In the genomic region with DNA sequence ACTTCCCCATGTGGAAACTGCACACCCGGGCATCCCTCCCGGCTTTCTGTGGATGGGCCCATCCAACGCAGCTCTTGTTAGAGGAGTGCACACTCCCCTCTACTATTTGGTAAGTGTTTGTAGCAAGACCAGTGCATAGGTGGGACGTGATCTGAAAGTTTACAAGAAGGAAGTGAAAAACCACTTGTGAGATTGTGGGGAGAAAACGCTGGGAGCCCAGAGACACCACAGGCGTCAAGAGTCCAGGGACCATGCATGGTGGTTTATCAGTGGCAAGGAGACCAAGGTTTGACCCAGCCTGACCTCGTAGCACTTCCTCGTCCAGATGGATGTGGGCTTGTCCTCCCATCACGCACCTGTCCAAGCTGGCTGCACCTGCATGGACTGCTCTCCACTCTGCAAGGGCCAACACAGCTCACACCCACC, we compare ENCODE assay signal across 12 cellular contexts. TPM values are rescaled to one million over a fixed set of nuclear protein-coding genes. Genes with fewer than 3 reads are reported as not detected.
DNase-seq lines count a peak whose midpoint lies in the region; ATAC-seq and TF ChIP-seq lines count a peak whose summit lies in the region.
"Had no signal": no experiment of that assay in that cellular context is flagged by ENCODE, and none has a peak within 500 bp of the region (broad histone marks: within the 10 kb centered on the region; RNA-seq: fewer than 3 reads in every experiment).

No MANE protein-coding gene starts in this region.

- H3K27me3 Mint-ChIP-seq in naive B cell = peaks cover 35 to 54% (median 38%) of the 10 kb centered on the region in 3 donors

- no peak for TF ChIP-seq CTCF in NB4 (IDR thresholded peaks at IDR 0.05; ENCODE audit: low read depth, low read length)
- no peak for TF ChIP-seq CTCF in hepatocyte (IDR thresholded peaks at IDR 0.05; ENCODE audit: poor library complexity)

- H3K4me1 ChIP-seq in hepatocyte (ENCODE audit: insufficient read depth) = no peaks in the 10 kb centered on the region

- H3K9me3 ChIP-seq in hepatocyte (ENCODE audit: low read depth) = no peaks in the 10 kb centered on the region
- H3K9me3 ChIP-seq: tibial artery had no signal

- DNase-seq in NB4 (ENCODE audit: low read depth) (peak; percentile 14), naive B cell (no peak), NCI-H446 (lab: John Stamatoyannopoulos, UW) (no peak), NCI-H2081 (lab: John Stamatoyannopoulos, UW) (no peak), hepatocyte (ENCODE audit: low spot score) (no peak)
- DNase-seq in stimulated activated CD8-positive, alpha-beta memory T cell treated with anti-CD3 and anti-CD28 coated beads, Interleukin-4, amount 100 ng/mL, for 48 hours = no peak
- DNase-seq: HFFc6, NCI-H1694 had no signal

- H3K9me2 ChIP-seq in hepatocyte (replicated peaks; ENCODE audit: insufficient read depth) = no peaks in the 10 kb centered on the region

- no peak overlapping the region for H3K4me2 ChIP-seq in hepatocyte

- H3K27ac ChIP-seq in hepatocyte = no peak overlapping the region

- H4K20me1 ChIP-seq in hepatocyte (ENCODE audit: insufficient read depth, poor library complexity, severe bottlenecking) = no peaks in the 10 kb centered on the region

- H3K9me3 Mint-ChIP-seq in naive B cell = peaks cover 0 to 1% (median 0%) of the 10 kb centered on the region in 7 donors
- H3K9me3 Mint-ChIP-seq: HFFc6 had no signal

- H3K4me3 ChIP-seq in NB4 (ENCODE audit: low read depth, low read length) (no peak overlapping the region), hepatocyte (no peak overlapping the region)
- H3K4me3 ChIP-seq: lung, tibial artery had no signal

- H3K36me3 ChIP-seq in hepatocyte (replicated peaks; ENCODE audit: insufficient read depth, low read depth) = no peaks in the 10 kb centered on the region
- H3K36me3 ChIP-seq: tibial artery had no signal

- H3K4me1 Mint-ChIP-seq in naive B cell = peaks cover 12 to 16% (median 16%) of the 10 kb centered on the region in 3 donors

- peak overlapping the region in 5 of 8 donors; percentile 10 to 59 (median 41) for H3K4me3 Mint-ChIP-seq in naive B cell
- H3K4me3 Mint-ChIP-seq: HFFc6 had no signal

- H3K27me3 ChIP-seq in hepatocyte = peaks cover 14% of the 10 kb centered on the region
- H3K27me3 ChIP-seq: tibial artery had no signal

- no peaks in the 10 kb centered on the region for H3K79me2 ChIP-seq in hepatocyte

- no peak for TF ChIP-seq POLR2A in NB4 (IDR thresholded peaks at IDR 0.05; ENCODE audit: extremely low read depth, insufficient read length)

- H3K27ac Mint-ChIP-seq in naive B cell = no peak overlapping the region

- WGBS in hepatocyte (ENCODE audit: low lambda C conversion rate, missing lambda C conversion rate) = 92% methylated on average over 9 of the region's 9 CpGs

- peaks cover 0 to 3% of the 10 kb centered on the region in 2 donors for H3K36me3 Mint-ChIP-seq in naive B cell

- H2AFZ ChIP-seq in hepatocyte = no peak overlapping the region

- ATAC-seq in GM18858 (IDR thresholded peaks at IDR 0.05; ENCODE audit: unreplicated experiment) (peak; percentile 76), GM21723 (IDR thresholded peaks at IDR 0.05; ENCODE audit: unreplicated experiment) (peak; percentile 86), naive B cell (ENCODE audit: low read depth in 2 of 2) (peak; percentile 41 to 57)

RNA-seq across cellular contexts. Expression of gene ATP10A, which starts 51.6 kb away (rescaled TPM):
- polyA plus RNA-seq in naive B cell (ENCODE audit: low read depth in 6 of 6) = under 1 TPM in 2 of 6 donors, not detected in 4; 0.14 to 0.15 TPM
- 0.77 and 1.4 TPM in 2 replicates for total RNA-seq in hepatocyte
- 0.75 and 0.94 TPM in 2 replicates for polyA plus RNA-seq in hepatocyte
